Comparison of ENCODE assay signal across 26 cellular contexts in the genomic region with DNA sequence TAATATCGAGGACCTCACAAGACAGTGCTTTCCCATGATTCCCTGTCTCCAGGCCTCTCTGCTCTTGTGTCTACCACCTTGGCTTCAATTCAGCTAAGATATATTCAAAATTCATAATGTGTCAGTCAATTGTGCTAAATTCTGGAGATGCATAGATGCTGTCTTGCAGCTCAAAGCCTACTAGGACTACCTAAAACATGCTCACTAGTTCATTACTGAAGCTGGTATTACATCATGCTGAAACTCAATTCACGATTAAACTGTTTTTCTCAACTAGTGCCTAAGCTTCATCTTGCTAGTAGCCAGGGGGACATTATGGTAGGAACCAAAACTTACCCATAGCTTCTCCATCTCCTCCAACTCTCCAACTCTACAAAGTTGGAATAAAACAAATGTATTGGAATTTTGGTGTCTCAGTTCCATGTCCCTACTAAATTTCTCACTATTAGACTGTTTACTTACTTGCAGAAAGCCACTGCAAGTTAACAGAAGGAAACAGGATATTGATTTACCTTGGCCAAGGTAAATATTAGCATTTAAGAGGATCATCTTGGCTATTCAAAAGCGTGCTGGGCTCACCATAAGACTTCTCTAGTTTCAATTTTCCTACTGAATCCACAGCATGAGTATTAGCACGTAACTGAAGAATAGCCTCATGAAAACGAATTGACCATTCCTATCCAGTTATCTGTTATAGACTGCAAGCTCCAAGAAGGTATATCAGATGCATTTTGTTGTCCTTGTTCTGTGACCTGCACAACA. TPM values are rescaled to one million over a fixed set of nuclear protein-coding genes. Genes with fewer than 3 reads are reported as not detected.
DNase-seq lines count a peak whose midpoint lies in the region; ATAC-seq and TF ChIP-seq lines count a peak whose summit lies in the region.
"Had no signal": no experiment of that assay in that cellular context is flagged by ENCODE, and none has a peak within 500 bp of the region (broad histone marks: within the 10 kb centered on the region; RNA-seq: fewer than 3 reads in every experiment).

No MANE protein-coding gene starts in this region.

- H3K9me2 ChIP-seq in PC-3 (replicated peaks; ENCODE audit: low read length) (no peaks in the 10 kb centered on the region), hepatocyte (replicated peaks; ENCODE audit: insufficient read depth) (no peaks in the 10 kb centered on the region)

- no TSS peak for BruUV-seq in PC-3 (replicated peaks; lab: Mats Ljungman, UMichigan)

- H3K36me3 ChIP-seq in PC-3 (ENCODE audit: low read depth, low read length) (no peaks in the 10 kb centered on the region), hepatocyte (replicated peaks; ENCODE audit: insufficient read depth, low read depth) (no peaks in the 10 kb centered on the region), stomach (no peaks in the 10 kb centered on the region), BE2C (no peaks in the 10 kb centered on the region), smooth muscle cell (ENCODE audit: low read depth) (no peaks in the 10 kb centered on the region)

- H3K27me3 Mint-ChIP-seq in activated naive CD8-positive, alpha-beta T cell treated with anti-CD3 and anti-CD28 coated beads, Interleukin-2, amount 50 U/mL, for 24 hours = no peaks in the 10 kb centered on the region
- H3K27me3 Mint-ChIP-seq: activated CD8-positive, alpha-beta T cell treated with anti-CD3 and anti-CD28 coated beads for 36 hours; dendritic cell treated with granulocyte-macrophage colony-stimulating factor and Interleukin-4, amounts not matched to agents 40 ng/mL and 50 ng/mL, for 4 days; stimulated activated naive CD8-positive, alpha-beta T cell treated with anti-CD3 and anti-CD28 coated beads, Interleukin-15, amount 100 ng/mL, for 72 hours; type B pancreatic cell had no signal

- no peak overlapping the region for H3K9ac ChIP-seq in PC-3 (ENCODE audit: low read length)
- H3K9ac ChIP-seq in smooth muscle cell (ENCODE audit: low read depth) = no peak overlapping the region
- H3K9ac ChIP-seq: BLaER1 treated with 17β-estradiol and CSF1 and Interleukin-3, amounts not matched to agents 10 nM and 100 nM had no signal

- H3F3A ChIP-seq in PC-3 (ENCODE audit: low read length, unreplicated experiment) (no peaks in the 10 kb centered on the region), smooth muscle cell (ENCODE audit: low read depth) (peaks cover 8% of the 10 kb centered on the region)

- H3K36me3 Mint-ChIP-seq in activated naive CD8-positive, alpha-beta T cell treated with anti-CD3 and anti-CD28 coated beads, Interleukin-2, amount 50 U/mL, for 24 hours (ENCODE audit: low read depth) = peaks cover 3% of the 10 kb centered on the region
- H3K36me3 Mint-ChIP-seq: activated naive CD4-positive, alpha-beta T cell treated with anti-CD3 and anti-CD28 coated beads, Interleukin-2, amount 50 U/mL, for 72 hours had no signal

- H3K27ac ChIP-seq in PC-3 (ENCODE audit: low read length) (peak overlapping the region; percentile 51), hepatocyte (peak overlapping the region; percentile 93), stomach (peak overlapping the region in 3 of 5 donors; percentile 42 to 51 (median 49)), smooth muscle cell (ENCODE audit: low read depth) (no peak overlapping the region)
- H3K27ac ChIP-seq: BLaER1 treated with 17β-estradiol and CSF1 and Interleukin-3, amounts not matched to agents 10 nM and 100 nM; psoas muscle had no signal

- peak; percentile 81 for ATAC-seq in PC-3
- ATAC-seq in activated naive CD8-positive, alpha-beta T cell treated with anti-CD3 and anti-CD28 coated beads, Interleukin-2, amount 50 U/mL, for 24 hours = no peak
- ATAC-seq: activated CD8-positive, alpha-beta T cell treated with anti-CD3 and anti-CD28 coated beads for 36 hours; activated naive CD4-positive, alpha-beta T cell treated with anti-CD3 and anti-CD28 coated beads, Interleukin-2, amount 50 U/mL, for 72 hours; esophagus mucosa; GM12878; stimulated activated naive CD8-positive, alpha-beta T cell treated with anti-CD3 and anti-CD28 coated beads, Interleukin-15, amount 100 ng/mL, for 72 hours had no signal

- intact Hi-C loops in PC-3 (cut with micrococcal nuclease) (loop anchor here (1.0 kb wide), 1 partner anchor 54 kb away; a partner anchor contains a TSS), stomach (cut with DNase I; ENCODE audit: low total_unique reads) (no loop called here)

- H2AFZ ChIP-seq in PC-3 (ENCODE audit: low read length) (no peak overlapping the region), hepatocyte (no peak overlapping the region), smooth muscle cell (ENCODE audit: low read depth) (no peak overlapping the region)

- H3K9me3 ChIP-seq in PC-3 (ENCODE audit: low read length) (no peaks in the 10 kb centered on the region), hepatocyte (ENCODE audit: low read depth) (no peaks in the 10 kb centered on the region), stomach (no peaks in the 10 kb centered on the region), BE2C (no peaks in the 10 kb centered on the region), smooth muscle cell (replicated peaks; ENCODE audit: low read depth) (no peaks in the 10 kb centered on the region)
- H3K9me3 ChIP-seq: BLaER1 treated with 17β-estradiol and CSF1 and Interleukin-3, amounts not matched to agents 10 nM and 100 nM; psoas muscle had no signal

- no peaks in the 10 kb centered on the region for H4K20me1 ChIP-seq in PC-3 (ENCODE audit: low read length)
- no peaks in the 10 kb centered on the region for H4K20me1 ChIP-seq in hepatocyte (ENCODE audit: insufficient read depth, poor library complexity, severe bottlenecking)
- peaks cover 70% of the 10 kb centered on the region for H4K20me1 ChIP-seq in smooth muscle cell (ENCODE audit: low read depth)
- H4K20me1 ChIP-seq: BLaER1 treated with 17β-estradiol and CSF1 and Interleukin-3, amounts not matched to agents 10 nM and 100 nM had no signal

- whole genome bisulfite sequencing in hepatocyte (ENCODE audit: low lambda C conversion rate, missing lambda C conversion rate) = 77% methylated on average over 5 of the region's 5 CpGs
- 46 to 69% (median 54%) methylated on average over 5 of the region's 5 CpGs for WGBS in stomach, 5 donors
- WGBS in smooth muscle cell (ENCODE audit: low lambda C conversion rate) = 97% methylated on average over 5 of the region's 5 CpGs

- H3K4me1 ChIP-seq in PC-3 (ENCODE audit: insufficient read depth, low read length) = peaks cover 40% of the 10 kb centered on the region
- peaks cover 42% of the 10 kb centered on the region for H3K4me1 ChIP-seq in hepatocyte (ENCODE audit: insufficient read depth)
- peaks cover 50 to 87% (median 68%) of the 10 kb centered on the region in 4 donors for H3K4me1 ChIP-seq in stomach
- H3K4me1 ChIP-seq in BE2C = no peaks in the 10 kb centered on the region
- H3K4me1 ChIP-seq in smooth muscle cell (ENCODE audit: low read depth) = peaks cover 25% of the 10 kb centered on the region

- H3K27ac Mint-ChIP-seq in activated naive CD8-positive, alpha-beta T cell treated with anti-CD3 and anti-CD28 coated beads, Interleukin-2, amount 50 U/mL, for 24 hours = no peak overlapping the region
- H3K27ac Mint-ChIP-seq: activated CD8-positive, alpha-beta T cell treated with anti-CD3 and anti-CD28 coated beads for 36 hours; activated naive CD4-positive, alpha-beta T cell treated with anti-CD3 and anti-CD28 coated beads, Interleukin-2, amount 50 U/mL, for 72 hours; dendritic cell treated with granulocyte-macrophage colony-stimulating factor and Interleukin-4, amounts not matched to agents 40 ng/mL and 50 ng/mL, for 4 days; endodermal cell; stimulated activated naive CD8-positive, alpha-beta T cell treated with anti-CD3 and anti-CD28 coated beads, Interleukin-15, amount 100 ng/mL, for 72 hours had no signal

- CTCF ChIA-PET in PC-3 (lab: Charles Lee) = no interaction called here

- no peak overlapping the region for H3K4me3 ChIP-seq in PC-3 (ENCODE audit: low read length)
- H3K4me3 ChIP-seq in hepatocyte = no peak overlapping the region
- no peak overlapping the region for H3K4me3 ChIP-seq in stomach
- H3K4me3 ChIP-seq in BE2C (ENCODE audit: low read depth, low read length) = no peak overlapping the region
- H3K4me3 ChIP-seq in smooth muscle cell = no peak overlapping the region
- H3K4me3 ChIP-seq: BLaER1 treated with 17β-estradiol and CSF1 and Interleukin-3, amounts not matched to agents 10 nM and 100 nM; GM12878; psoas muscle had no signal

- no peak for TF ChIP-seq EP300 in stomach (IDR thresholded peaks at IDR 0.05)

- no peak for TF ChIP-seq POLR2A in stomach (IDR thresholded peaks at IDR 0.05)

- H3K79me2 ChIP-seq in PC-3 (ENCODE audit: low read length) (peaks cover 11% of the 10 kb centered on the region; the same call in 1 of the 2 replicates), hepatocyte (peaks cover 92% of the 10 kb centered on the region), smooth muscle cell (ENCODE audit: low read depth) (peaks cover 79% of the 10 kb centered on the region)

- POLR2A ChIA-PET in PC-3 (lab: Charles Lee; ENCODE audit: unreplicated experiment) = no interaction called here

- DNase-seq in DMS53 (lab: John Stamatoyannopoulos, UW) = peak; percentile 81
- peak; percentile 57 for DNase-seq in PC-3
- no peak for DNase-seq in hepatocyte (ENCODE audit: low spot score)
- no peak for DNase-seq in stomach
- DNase-seq in activated naive CD8-positive, alpha-beta T cell treated with anti-CD3 and anti-CD28 coated beads, Interleukin-2, amount 50 U/mL, for 24 hours = no peak
- no peak for DNase-seq in BE2C
- no peak for DNase-seq in GM19238 (ENCODE audit: insufficient read length, low spot score)
- no peak for DNase-seq in smooth muscle cell (lab: John Stamatoyannopoulos, UW; ENCODE audit: unreplicated experiment)
- DNase-seq: activated CD4-positive, CD25-positive, alpha-beta regulatory T cell treated with anti-CD3 and anti-CD28 coated beads, Interleukin-2, amount 50 U/mL, for 72 hours; activated CD8-positive, alpha-beta T cell treated with anti-CD3 and anti-CD28 coated beads for 36 hours; aorta; endodermal cell; foreskin fibroblast; NCI-H1048; NCI-H2081 treated with DMSO at 0.1 percent for 48 hours; NCI-H345; NCI-H774; psoas muscle; stimulated activated naive CD8-positive, alpha-beta T cell treated with anti-CD3 and anti-CD28 coated beads, Interleukin-15, amount 100 ng/mL, for 72 hours; T-helper 1 cell had no signal

- no peak for TF ChIP-seq CTCF in PC-3 (conservative IDR thresholded peaks at IDR 0.05; ENCODE audit: low read depth, low read length)
- TF ChIP-seq CTCF in hepatocyte (IDR thresholded peaks at IDR 0.05; ENCODE audit: poor library complexity) = no peak
- TF ChIP-seq CTCF in stomach (IDR thresholded peaks at IDR 0.05) = no peak
- TF ChIP-seq CTCF in BE2C (IDR thresholded peaks at IDR 0.05; ENCODE audit: low read depth, low read length) = no peak
- TF ChIP-seq CTCF in smooth muscle cell (IDR thresholded peaks at IDR 0.05; ENCODE audit: borderline replicate concordance, insufficient read depth, poor library complexity, severe bottlenecking) = no peak

- H3K9me3 Mint-ChIP-seq in activated naive CD8-positive, alpha-beta T cell treated with anti-CD3 and anti-CD28 coated beads, Interleukin-2, amount 50 U/mL, for 24 hours = no peaks in the 10 kb centered on the region
- H3K9me3 Mint-ChIP-seq: activated CD8-positive, alpha-beta T cell treated with anti-CD3 and anti-CD28 coated beads for 36 hours; activated naive CD4-positive, alpha-beta T cell treated with anti-CD3 and anti-CD28 coated beads, Interleukin-2, amount 50 U/mL, for 72 hours; dendritic cell treated with granulocyte-macrophage colony-stimulating factor and Interleukin-4, amounts not matched to agents 40 ng/mL and 50 ng/mL, for 4 days; endodermal cell; type B pancreatic cell had no signal

- no peak overlapping the region for H3K4me3 Mint-ChIP-seq in activated naive CD8-positive, alpha-beta T cell treated with anti-CD3 and anti-CD28 coated beads, Interleukin-2, amount 50 U/mL, for 24 hours
- H3K4me3 Mint-ChIP-seq: activated CD8-positive, alpha-beta T cell treated with anti-CD3 and anti-CD28 coated beads for 36 hours; dendritic cell treated with granulocyte-macrophage colony-stimulating factor and Interleukin-4, amounts not matched to agents 40 ng/mL and 50 ng/mL, for 4 days; endodermal cell; stimulated activated naive CD8-positive, alpha-beta T cell treated with anti-CD3 and anti-CD28 coated beads, Interleukin-15, amount 100 ng/mL, for 72 hours had no signal

- H3K4me2 ChIP-seq in PC-3 (ENCODE audit: low read length) = peak overlapping the region; percentile 62
- peak overlapping the region; percentile 38 for H3K4me2 ChIP-seq in hepatocyte
- no peak overlapping the region for H3K4me2 ChIP-seq in smooth muscle cell
- H3K4me2 ChIP-seq: BLaER1 treated with 17β-estradiol and CSF1 and Interleukin-3, amounts not matched to agents 10 nM and 100 nM had no signal

- H3K27me3 ChIP-seq in PC-3 (ENCODE audit: low read length) (no peaks in the 10 kb centered on the region), hepatocyte (no peaks in the 10 kb centered on the region), stomach (no peaks in the 10 kb centered on the region), BE2C (no peaks in the 10 kb centered on the region), smooth muscle cell (ENCODE audit: low read depth) (no peaks in the 10 kb centered on the region)
- H3K27me3 ChIP-seq: BLaER1 treated with 17β-estradiol and CSF1 and Interleukin-3, amounts not matched to agents 10 nM and 100 nM had no signal

- peaks cover 13% of the 10 kb centered on the region for H3K4me1 Mint-ChIP-seq in activated naive CD8-positive, alpha-beta T cell treated with anti-CD3 and anti-CD28 coated beads, Interleukin-2, amount 50 U/mL, for 24 hours

RNA-seq across cellular contexts. Expression of a gene that starts 53.6 kb away (rescaled TPM):
- 9.3 and 18.1 TPM in 2 replicates for total RNA-seq in PC-3 (2014; rRNA removed)
- 33.9 and 38.3 TPM in 2 replicates for total RNA-seq in hepatocyte
- polyA plus RNA-seq in hepatocyte = 34.4 and 37.6 TPM in 2 replicates
- 100 to 1,000 TPM in 1 of 5 donors, 10 to 100 TPM in 4; 22.6 to 258 (median 38.8) TPM for total RNA-seq in stomach
- 1 to 10 TPM; 5.8 to 8.6 (median 6.6) TPM for polyA plus RNA-seq in stomach
- polyA plus RNA-seq in BE2C (2012; ENCODE audit: insufficient read depth, insufficient read length, low read depth) = 9.6 TPM
- 46.4 and 69.1 TPM in 2 replicates for total RNA-seq in smooth muscle cell
- polyA plus RNA-seq in smooth muscle cell = 27.4 and 37.6 TPM in 2 replicates

Comparison
In these comparisons a context has a peak if more than half of its experiments do, and no peak if none do; other contexts are left out.
1. DNase-seq: peak in DMS53 (single experiment) and PC-3 (single experiment); none in hepatocyte (single experiment), stomach (single experiment), activated naive CD8-positive, alpha-beta T cell treated with anti-CD3 and anti-CD28 coated beads, Interleukin-2, amount 50 U/mL, for 24 hours (single experiment), BE2C (single experiment), GM19238 (single experiment) and smooth muscle cell (single experiment).